ENCODE assay signal across 9 cellular contexts in genomic region chr6:56211724-56212123, GRCh38. TPM values are rescaled to one million over a fixed set of nuclear protein-coding genes. Genes with fewer than 3 reads are reported as not detected.
"Had no signal": no experiment of that assay in that cellular context is flagged by ENCODE, and none has a peak within 500 bp of the region (broad histone marks: within the 10 kb centered on the region; RNA-seq: fewer than 3 reads in every experiment).

No MANE protein-coding gene starts in this region.

- ATAC-seq: GM12878 had no signal

- DNase-seq: GDM1, GF-D8 had no signal

- H3K4me3 ChIP-seq: GM12878 had no signal

- FAIRE-seq: G401.6, GM12878, GM12891, GM12892, GM18507, GM19239 had no signal

RNA-seq across cellular contexts. Expression of gene COL21A1, which starts 35.7 kb away (rescaled TPM):
- total RNA-seq: G401, GM12878 had no signal
